ENCODE assay signal across 23 cellular contexts in the genomic region with DNA sequence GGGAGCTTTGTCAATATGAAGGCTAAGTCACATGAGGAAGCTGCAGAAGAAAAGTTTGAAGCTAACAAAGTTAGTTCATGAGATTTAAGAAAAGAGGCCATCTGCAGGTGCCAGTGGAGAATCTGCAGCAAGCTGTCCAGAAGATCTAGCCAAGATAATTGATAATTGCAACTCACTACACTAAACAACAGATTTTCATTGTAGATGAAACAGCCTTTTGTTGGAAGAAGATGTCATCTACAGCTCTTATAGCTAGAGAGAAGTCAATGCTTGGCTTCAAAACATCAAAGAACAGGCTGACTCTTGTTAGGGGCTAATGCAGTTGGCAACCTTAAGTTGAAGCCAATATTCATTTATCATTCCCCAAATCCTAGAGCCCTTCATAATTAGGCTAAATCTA.
A peak's percentile ranks its signal among the peaks of the same experiment; 100 is the strongest.
DNase-seq lines count a peak whose midpoint lies in the region; ATAC-seq and TF ChIP-seq lines count a peak whose summit lies in the region.
"Had no signal": no experiment of that assay in that cellular context is flagged by ENCODE, and none has a peak within 500 bp of the region (broad histone marks: within the 10 kb centered on the region; RNA-seq: fewer than 3 reads in every experiment).

No MANE protein-coding gene starts in this region.

- DNase-seq in NCI-H446 treated with DMSO at 0.1 percent for 48 hours (lab: John Stamatoyannopoulos, UW): peak; percentile 44
- DNase-seq in dorsolateral prefrontal cortex: no peak
- DNase-seq in putamen (ENCODE audit: low spot score): peak; percentile 42
- no peak for DNase-seq in NCI-H146 treated with DMSO at 0.1 percent for 48 hours (lab: John Stamatoyannopoulos, UW; ENCODE audit: unreplicated experiment)
- DNase-seq in activated effector memory CD4-positive, alpha-beta T cell treated with Interleukin-2 at 50 U/mL for 16 hours: no peak
- DNase-seq: 8988T; ACHN; AML-193; BE2C; CD4-positive, alpha-beta T cell; CD8-positive, alpha-beta memory T cell; DMS 273 treated with DMSO at 0.1 percent for 48 hours; DMS79; EL; GDM1; H9 had no signal

- H3K4me3 ChIP-seq in dorsolateral prefrontal cortex: no peak overlapping the region
- H3K4me3 ChIP-seq: A549; BLaER1 treated with 17β-estradiol and CSF1 and Interleukin-3, amounts not matched to agents 10 nM and 100 nM; GM12878; GM23338 had no signal

- intact Hi-C loops in dorsolateral prefrontal cortex (cut with DNase I): no loop called here

- ATAC-seq in HG02938 (IDR thresholded peaks at IDR 0.05; ENCODE audit: unreplicated experiment): no peak
- ATAC-seq: A549, GM12878, GM23338, HCT116 had no signal

- no peak for TF ChIP-seq CTCF in dorsolateral prefrontal cortex (IDR thresholded peaks at IDR 0.05 in 54 of 56, conservative IDR thresholded peaks at IDR 0.05 in 2 of 56; ENCODE audit: low read depth in 1 of 56, partially characterized antibody in 56 of 56)

- H3K27ac ChIP-seq in dorsolateral prefrontal cortex: peak overlapping the region in 54 of 59 donors; percentile 13 to 86 (median 68)
- H3K27ac ChIP-seq in temporal lobe (ENCODE audit: low read depth, low read length): peak overlapping the region; percentile 46
- H3K27ac ChIP-seq: A549; BLaER1 treated with 17β-estradiol and CSF1 and Interleukin-3, amounts not matched to agents 10 nM and 100 nM had no signal

- H3K27me3 ChIP-seq in dorsolateral prefrontal cortex: no peaks in the 10 kb centered on the region
- H3K27me3 ChIP-seq: BE2C; BLaER1 treated with 17β-estradiol and CSF1 and Interleukin-3, amounts not matched to agents 10 nM and 100 nM had no signal

Comparison
In these comparisons a context has a peak if more than half of its experiments do, and no peak if none do; other contexts are left out.
1. DNase-seq: peak in NCI-H446 treated with DMSO at 0.1 percent for 48 hours (single experiment) and putamen (single experiment); none in dorsolateral prefrontal cortex (0 of 10), NCI-H146 treated with DMSO at 0.1 percent for 48 hours (single experiment) and activated effector memory CD4-positive, alpha-beta T cell treated with Interleukin-2 at 50 U/mL for 16 hours (single experiment).